In genomic region chr16:85202051-85202601, GRCh38 we compare ENCODE assay signal across 12 cellular contexts.
DNase-seq lines count a peak whose midpoint lies in the region; ATAC-seq and TF ChIP-seq lines count a peak whose summit lies in the region.
"Had no signal": no experiment of that assay in that cellular context is flagged by ENCODE, and none has a peak within 500 bp of the region (broad histone marks: within the 10 kb centered on the region; RNA-seq: fewer than 3 reads in every experiment).

No MANE protein-coding gene starts in this region.

- H3K4me1 ChIP-seq in heart right ventricle (peaks cover 21 to 85% (median 45%) of the 10 kb centered on the region in 9 donors), ovary (ENCODE audit: insufficient read depth) (peaks cover 66% of the 10 kb centered on the region), vagina (peaks cover 59% of the 10 kb centered on the region)

- H3K27ac ChIP-seq in heart right ventricle (peak overlapping the region; percentile 72 to 91 (median 88)), ovary (peak overlapping the region; percentile 65 to 74), vagina (peak overlapping the region; percentile 72)

- peak; percentile 1 for ATAC-seq in Right ventricle myocardium inferior
- ATAC-seq in left cardiac atrium, result no peak
- ATAC-seq in heart right ventricle, result peak in 3 of 8 donors; percentile 0 to 7 (median 2)
- no peak for ATAC-seq in GM21717 (IDR thresholded peaks at IDR 0.05; ENCODE audit: unreplicated experiment)
- ATAC-seq: effector memory CD8-positive, alpha-beta T cell had no signal

- no peaks in the 10 kb centered on the region for H3K9me3 ChIP-seq in heart right ventricle
- no peaks in the 10 kb centered on the region for H3K9me3 ChIP-seq in ovary
- H3K9me3 ChIP-seq in vagina, result no peaks in the 10 kb centered on the region

- no peak for TF ChIP-seq EP300 in ovary (IDR thresholded peaks at IDR 0.05)

- H3K27me3 ChIP-seq in heart right ventricle, result no peaks in the 10 kb centered on the region
- H3K27me3 ChIP-seq in ovary, result no peaks in the 10 kb centered on the region
- H3K27me3 ChIP-seq in vagina, result no peaks in the 10 kb centered on the region

- TF ChIP-seq POLR2A in ovary (IDR thresholded peaks at IDR 0.05), result no peak
- no peak for TF ChIP-seq POLR2A in vagina (IDR thresholded peaks at IDR 0.05)

- intact Hi-C loops in Right ventricle myocardium inferior (cut with DNase I) (no loop called here), left cardiac atrium (cut with DNase I) (loop anchor here in 1 of 2 donors (5.0 kb wide), 1 partner anchor 50 kb away; no protein-coding TSS in a partner anchor), heart right ventricle (cut with DNase I) (no loop called here), ovary (cut with DNase I) (no loop called here), vagina (cut with DNase I) (no loop called here)

- TF ChIP-seq CTCF in heart right ventricle (IDR thresholded peaks at IDR 0.05) (no peak), ovary (IDR thresholded peaks at IDR 0.05) (no peak), vagina (IDR thresholded peaks at IDR 0.05) (no peak)

- DNase-seq in Right ventricle myocardium inferior (ENCODE audit: missing footprints) (no peak), left cardiac atrium (no peak), heart right ventricle (no peak), ovary (peak in 2 of 5 donors; percentile 62 to 72), vagina (ENCODE audit: extremely low spot score in 2 of 2) (no peak), dedifferentiated amniotic fluid mesenchymal stem cell (ENCODE audit: extremely low spot score) (no peak), OCI-M1 (lab: John Stamatoyannopoulos, UW) (no peak)
- DNase-seq: ACHN; activated CD4-positive, alpha-beta T cell treated with anti-CD3 and anti-CD28 coated beads, Interleukin-2, amount 50 U/mL, for 1 hour; effector memory CD8-positive, alpha-beta T cell; NCI-H345 had no signal

- H3K4me3 ChIP-seq in heart right ventricle, result no peak overlapping the region
- H3K4me3 ChIP-seq in ovary, result no peak overlapping the region
- peak overlapping the region in 1 of 2 donors; percentile 24 for H3K4me3 ChIP-seq in vagina

- H3K36me3 ChIP-seq in heart right ventricle (no peaks in the 10 kb centered on the region), ovary (no peaks in the 10 kb centered on the region), vagina (no peaks in the 10 kb centered on the region)

- WGBS in heart right ventricle, 2 donors, result 62 to 68% methylated on average over 14 of the region's 14 CpGs
- WGBS in ovary, 3 donors, result 37 to 45% (median 39%) methylated on average over 13 to 14 of the region's 14 CpGs
